32 cellular contexts compared by ENCODE assay signal in the genomic region with DNA sequence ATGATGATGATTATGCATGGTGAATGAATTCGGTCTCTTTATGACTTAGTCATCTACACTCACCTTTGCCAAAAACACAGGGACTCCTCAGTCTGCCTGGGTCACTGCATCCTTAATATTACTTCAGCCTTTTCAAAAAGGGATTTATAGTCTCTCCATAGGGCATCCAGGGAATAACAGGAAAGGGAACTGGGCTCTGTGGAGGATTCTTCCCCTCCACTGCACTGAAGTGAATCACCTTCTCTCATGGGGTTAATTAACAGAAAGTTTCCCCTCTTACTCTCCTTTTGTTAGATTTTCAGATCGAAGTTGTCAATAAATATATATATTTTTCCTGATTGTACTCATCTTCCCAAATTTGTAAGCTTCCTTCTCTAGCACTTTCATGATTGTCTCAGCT. TPM values are rescaled to one million over a fixed set of nuclear protein-coding genes. Genes with fewer than 3 reads are reported as not detected.
"Had no signal": no experiment of that assay in that cellular context is flagged by ENCODE, and none has a peak within 500 bp of the region (broad histone marks: within the 10 kb centered on the region; RNA-seq: fewer than 3 reads in every experiment).

A gene with protein sequence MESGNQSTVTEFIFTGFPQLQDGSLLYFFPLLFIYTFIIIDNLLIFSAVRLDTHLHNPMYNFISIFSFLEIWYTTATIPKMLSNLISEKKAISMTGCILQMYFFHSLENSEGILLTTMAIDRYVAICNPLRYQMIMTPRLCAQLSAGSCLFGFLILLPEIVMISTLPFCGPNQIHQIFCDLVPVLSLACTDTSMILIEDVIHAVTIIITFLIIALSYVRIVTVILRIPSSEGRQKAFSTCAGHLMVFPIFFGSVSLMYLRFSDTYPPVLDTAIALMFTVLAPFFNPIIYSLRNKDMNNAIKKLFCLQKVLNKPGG (minus strand): TSS at position 101 of the 400 bp plus-strand sequence. CDS start 2,605 bp downstream, outside the sequence.

- H3K4me3 ChIP-seq: stomach, suprapubic skin, testis, thoracic aorta, thyroid gland, tibial artery, tibial nerve, transverse colon, upper lobe of left lung, upper lobe of right lung, uterus, vagina had no signal

- H3K9me3 ChIP-seq: stomach, suprapubic skin, testis, thoracic aorta, thyroid gland, tibial artery, tibial nerve, transverse colon, upper lobe of left lung, upper lobe of right lung, uterus, vagina had no signal

- H3K27ac ChIP-seq: stomach, suprapubic skin, testis, thoracic aorta, thyroid gland, tibial artery, tibial nerve, transverse colon, upper lobe of left lung, upper lobe of right lung, uterus, vagina had no signal

- DNase-seq: stimulated activated CD4-positive, alpha-beta T cell treated with anti-CD3 and anti-CD28 coated beads, Interleukin-2, amount 100 ng/mL, for 48 hours; stimulated activated CD4-positive, alpha-beta T cell treated with anti-CD3 and anti-CD28 coated beads, Interleukin-4, amount 100 ng/mL, for 1 hour; stimulated activated CD4-positive, alpha-beta T cell treated with anti-CD3 and anti-CD28 coated beads, Interleukin-4, amount 100 ng/mL, for 24 hours; stimulated activated CD4-positive, alpha-beta T cell treated with anti-CD3 and anti-CD28 coated beads, Interleukin-4, amount 100 ng/mL, for 4 hours; stimulated activated CD8-positive, alpha-beta memory T cell treated with anti-CD3 and anti-CD28 coated beads, Interleukin-4, amount 100 ng/mL, for 48 hours; stimulated activated naive B cell treated with anti-CD40 and anti-IgM and Interleukin-4, amounts not matched to agents 10 μg/mL and 1 μg/mL and 100 μg/mL, for 72 hours; stimulated activated naive CD4-positive, alpha-beta T cell; stimulated activated naive CD4-positive, alpha-beta T cell treated with Interleukin-2 at 50 U/mL for 16 hours; stimulated activated naive CD8-positive, alpha-beta T cell treated with anti-CD3 and anti-CD28 coated beads, Interleukin-15, amount 100 ng/mL, for 72 hours; stimulated activated naive CD8-positive, alpha-beta T cell treated with anti-CD3 and anti-CD28 coated beads, Interleukin-15, Interleukin-2, amounts not matched to agents 100 U/mL and 50 U/mL, for 24 hours; stomach; substantia nigra; testis; thyroid gland; tibial artery; transverse colon; trophoblast cell; upper lobe of left lung; upper lobe of right lung; uterus had no signal

- FAIRE-seq: urothelium cell line had no signal

- H3K4me1 ChIP-seq: stomach, suprapubic skin, testis, thyroid gland, tibial artery, tibial nerve, transverse colon, upper lobe of left lung, upper lobe of right lung, uterus, vagina had no signal

- ATAC-seq: stimulated activated effector memory CD8-positive, alpha-beta T cell treated with anti-CD3 and anti-CD28 coated beads, Interleukin-12 subunit alpha, Interleukin-12 subunit beta, amount 100 ng/mL, for 72 hours; stimulated activated memory B cell treated with anti-CD40 and anti-IgM and Interleukin-4, amounts not matched to agents 10 μg/mL and 1 μg/mL and 100 μg/mL, for 72 hours; stimulated activated naive B cell treated with anti-CD40 and anti-IgM and Interleukin-4, amounts not matched to agents 10 μg/mL and 1 μg/mL and 100 μg/mL, for 72 hours; stimulated activated naive CD8-positive, alpha-beta T cell treated with anti-CD3 and anti-CD28 coated beads, Interleukin-15, amount 100 ng/mL, for 72 hours; stimulated activated naive CD8-positive, alpha-beta T cell treated with anti-CD3 and anti-CD28 coated beads, Interleukin-15, Interleukin-2, amounts not matched to agents 100 U/mL and 50 U/mL, for 24 hours; upper lobe of right lung had no signal

- H3K27me3 ChIP-seq: stomach, suprapubic skin, testis, thyroid gland, tibial artery, tibial nerve, transverse colon, upper lobe of left lung, upper lobe of right lung, uterus, vagina had no signal

- H3K36me3 ChIP-seq: stomach, suprapubic skin, thoracic aorta, thyroid gland, tibial artery, tibial nerve, transverse colon, upper lobe of left lung, upper lobe of right lung, uterus, vagina had no signal

RNA-seq across cellular contexts. Expression of the gene that starts here (rescaled TPM):
- total RNA-seq: stomach, subcutaneous adipose tissue, suprapubic skin, temporal lobe, thoracic aorta, thyroid gland, tibial nerve, transverse colon, ureter, urinary bladder, uterus, vagina had no signal
- polyA plus RNA-seq: stomach, thymus, urinary bladder had no signal
